8 cellular contexts compared by ENCODE assay signal in genomic region chr7:92244803-92245486, GRCh38. TPM values are rescaled to one million over a fixed set of nuclear protein-coding genes. Genes with fewer than 3 reads are reported as not detected.
A peak's percentile ranks its signal among the peaks of the same experiment; 100 is the strongest.
DNase-seq lines count a peak whose midpoint lies in the region; ATAC-seq and FAIRE-seq lines count a peak whose summit lies in the region.

No MANE protein-coding gene starts in this region.

- FAIRE-seq in small intestine (lab: Jason Lieb, UNC): no peak

- H3K27me3 ChIP-seq in Karpas-422 (ENCODE audit: low read length) (no peaks in the 10 kb centered on the region), iPS DF 6.9 (ENCODE audit: control insufficient read depth, insufficient read depth, low read length) (no peaks in the 10 kb centered on the region), small intestine (ENCODE audit: control insufficient read depth in 2 of 2, insufficient read depth in 2 of 2, low read length in 2 of 2) (no peaks in the 10 kb centered on the region)

- H3K9ac ChIP-seq in Karpas-422 (ENCODE audit: low read length): peak overlapping the region; percentile 94

- DNase-seq in AG08395 (ENCODE audit: low spot score) (peak; percentile 29), Karpas-422 (peak; percentile 49), iPS DF 6.9 (ENCODE audit: low read depth, low spot score) (no peak), small intestine (no peak), iPS-NIHi11 (ENCODE audit: low spot score) (no peak), NCI-H226 (no peak)

- peaks cover 85% of the 10 kb centered on the region for H3K79me2 ChIP-seq in Karpas-422 (ENCODE audit: low read length)

- peak overlapping the region; percentile 79 for H3K4me2 ChIP-seq in Karpas-422 (ENCODE audit: low read depth, low read length, poor library complexity, severe bottlenecking)

- ATAC-seq in GM18517 (IDR thresholded peaks at IDR 0.05; ENCODE audit: unreplicated experiment): peak; percentile 6

- 0 to 2% (median 1%) methylated on average over 11 of the region's 11 CpGs for WGBS in adipose tissue, 3 donors
- no CpG with 5 or more reads among the region's 11 CpGs for WGBS in iPS DF 6.9 (ENCODE audit: insufficient coverage, insufficient read length)
- WGBS in small intestine, 3 donors: 0 to 2% (median 1%) methylated on average over 11 of the region's 11 CpGs

- H3K4me3 ChIP-seq in Karpas-422 (ENCODE audit: low read length) (peak overlapping the region; percentile 97), iPS DF 6.9 (ENCODE audit: low read length) (peak overlapping the region; percentile 89), small intestine (ENCODE audit: low read depth in 1 of 2, low read length in 2 of 2) (peak overlapping the region; percentile 82 to 87)

- H2AFZ ChIP-seq in Karpas-422 (ENCODE audit: low read length): peak overlapping the region; percentile 72; the same call in 1 of the 2 replicates

- H3K4me1 ChIP-seq in Karpas-422 (ENCODE audit: low read length) (peaks cover 32% of the 10 kb centered on the region), iPS DF 6.9 (ENCODE audit: control insufficient read depth, insufficient read depth, low read length) (no peaks in the 10 kb centered on the region), small intestine (ENCODE audit: control insufficient read depth in 2 of 2, insufficient read depth in 1 of 2, low read depth in 1 of 2, low read length in 1 of 2) (peaks cover 0 to 10% of the 10 kb centered on the region in 2 donors)

- H3K9me3 ChIP-seq in Karpas-422 (ENCODE audit: low read length): no peaks in the 10 kb centered on the region
- H3K9me3 ChIP-seq in iPS DF 6.9 (ENCODE audit: control insufficient read depth, insufficient read depth, low read length): no peaks in the 10 kb centered on the region
- no peaks in the 10 kb centered on the region for H3K9me3 ChIP-seq in small intestine (ENCODE audit: control insufficient read depth, low read depth)

- peaks cover 3% of the 10 kb centered on the region; the same call in 1 of the 2 replicates for H4K20me1 ChIP-seq in Karpas-422 (ENCODE audit: insufficient read depth, low read depth, low read length)

- peak overlapping the region; percentile 68 for H3K27ac ChIP-seq in Karpas-422 (ENCODE audit: low read length)
- peak overlapping the region; percentile 78 for H3K27ac ChIP-seq in adipose tissue (ENCODE audit: low read depth, low read length)
- H3K27ac ChIP-seq in iPS DF 6.9 (ENCODE audit: low read length): no peak overlapping the region
- H3K27ac ChIP-seq in small intestine (ENCODE audit: low read depth in 1 of 2, low read length in 1 of 2): peak overlapping the region; percentile 92 to 99

- no peaks in the 10 kb centered on the region for H3K9me2 ChIP-seq in Karpas-422 (replicated peaks; ENCODE audit: insufficient read depth, low read length)

- H3K36me3 ChIP-seq in Karpas-422 (ENCODE audit: insufficient read depth, low read length): peaks cover 25% of the 10 kb centered on the region; the same call in 1 of the 2 replicates
- no peaks in the 10 kb centered on the region for H3K36me3 ChIP-seq in iPS DF 6.9 (ENCODE audit: control insufficient read depth, insufficient read depth, low read length)
- H3K36me3 ChIP-seq in small intestine (ENCODE audit: control insufficient read depth in 2 of 2, insufficient read depth in 2 of 2, low read length in 2 of 2): peaks cover 0 to 2% of the 10 kb centered on the region in 2 donors

RNA-seq across cellular contexts. Expression of gene KRIT1, which starts 0.8 kb away (rescaled TPM):
- 43.7 and 91.1 TPM in 2 replicates for total RNA-seq in Karpas-422 (2014; rRNA removed; shearing (Covaris generic); ENCODE audit: low replicate concordance)
- polyA plus RNA-seq in adipose tissue: 10 to 100 TPM; 11.8 to 20.1 (median 18.9) TPM
- polyA plus RNA-seq in small intestine: 10 to 100 TPM; 12.7 to 26.6 (median 15.0) TPM

RNA-seq across cellular contexts. Expression of gene ANKIB1, which starts 0.8 kb away (rescaled TPM):
- total RNA-seq in Karpas-422 (2014; rRNA removed; shearing (Covaris generic); ENCODE audit: low replicate concordance): 26.3 and 52.7 TPM in 2 replicates
- 10 to 100 TPM in 2 of 3 donors, 1 to 10 TPM in 1; 7.5 to 19.2 (median 11.1) TPM for polyA plus RNA-seq in adipose tissue
- 10 to 100 TPM; 10.8 to 17.4 (median 11.0) TPM for polyA plus RNA-seq in small intestine

Comparison
In these comparisons a context has a peak if more than half of its experiments do, and no peak if none do; other contexts are left out.
1. DNase-seq: peak in AG08395 (single experiment) and Karpas-422 (single experiment); none in iPS DF 6.9 (single experiment), small intestine (single experiment), iPS-NIHi11 (single experiment) and NCI-H226 (single experiment).
2. Peak in every context shown above with its lines, with median percentiles within 50 percentile points of each other: H3K4me3 ChIP-seq.